Comparison of ENCODE assay signal across 17 cellular contexts in genomic region chr5:171702391-171702790, GRCh38.
DNase-seq lines count a peak whose midpoint lies in the region; ATAC-seq and TF ChIP-seq lines count a peak whose summit lies in the region.
"Had no signal": no experiment of that assay in that cellular context is flagged by ENCODE, and none has a peak within 500 bp of the region (broad histone marks: within the 10 kb centered on the region; RNA-seq: fewer than 3 reads in every experiment).

No MANE protein-coding gene starts in this region.

- peak; percentile 22 for DNase-seq in activated CD8-positive, alpha-beta memory T cell treated with anti-CD3 and anti-CD28 coated beads, Interleukin-2, amount 10 ng/mL, durations not matched to agents 7 days and 5 days
- no peak for DNase-seq in activated CD8-positive, alpha-beta memory T cell treated with anti-CD3 and anti-CD28 coated beads, Interleukin-2, amount 50 U/mL, for 48 hours
- DNase-seq in islet precursor cell (peak; percentile 56), nephron progenitor cell (peak; percentile 14), NK-92 (lab: John Stamatoyannopoulos, UW; ENCODE audit: unreplicated experiment) (no peak)
- no peak for DNase-seq in stimulated activated CD4-positive, alpha-beta T cell treated with anti-CD3 and anti-CD28 coated beads, Interleukin-4, amount 100 ng/mL, for 24 hours
- DNase-seq: Caco-2; CD4-positive, CD25-positive, alpha-beta regulatory T cell; CD8-positive, alpha-beta T cell; DMS153; DND-41; GDM1; GOT3; HCEC 1CT had no signal

- no peaks in the 10 kb centered on the region for H3K4me1 Mint-ChIP-seq in activated CD8-positive, alpha-beta memory T cell treated with anti-CD3 and anti-CD28 coated beads, Interleukin-2, amount 10 ng/mL, durations not matched to agents 7 days and 5 days
- peaks cover 68% of the 10 kb centered on the region for H3K4me1 Mint-ChIP-seq in nephron progenitor cell
- H3K4me1 Mint-ChIP-seq: B cell; CD4-positive, CD25-positive, alpha-beta regulatory T cell had no signal

- H3K9me3 Mint-ChIP-seq in activated CD8-positive, alpha-beta memory T cell treated with anti-CD3 and anti-CD28 coated beads, Interleukin-2, amount 10 ng/mL, durations not matched to agents 7 days and 5 days (ENCODE audit: low read depth), result no peaks in the 10 kb centered on the region
- H3K9me3 Mint-ChIP-seq in nephron progenitor cell, result no peaks in the 10 kb centered on the region
- H3K9me3 Mint-ChIP-seq: CD8-positive, alpha-beta T cell had no signal

- H3K27me3 Mint-ChIP-seq in activated CD8-positive, alpha-beta memory T cell treated with anti-CD3 and anti-CD28 coated beads, Interleukin-2, amount 10 ng/mL, durations not matched to agents 7 days and 5 days, result peaks cover 2% of the 10 kb centered on the region
- H3K27me3 Mint-ChIP-seq in nephron progenitor cell (ENCODE audit: low read depth, poor library complexity), result peaks cover 6% of the 10 kb centered on the region

- no peak overlapping the region for H3K4me3 Mint-ChIP-seq in activated CD8-positive, alpha-beta memory T cell treated with anti-CD3 and anti-CD28 coated beads, Interleukin-2, amount 10 ng/mL, durations not matched to agents 7 days and 5 days
- H3K4me3 Mint-ChIP-seq in nephron progenitor cell, result no peak overlapping the region
- H3K4me3 Mint-ChIP-seq: B cell; CD4-positive, CD25-positive, alpha-beta regulatory T cell; CD8-positive, alpha-beta T cell had no signal

- no peaks in the 10 kb centered on the region for H3K36me3 Mint-ChIP-seq in activated CD8-positive, alpha-beta memory T cell treated with anti-CD3 and anti-CD28 coated beads, Interleukin-2, amount 10 ng/mL, durations not matched to agents 7 days and 5 days
- H3K36me3 Mint-ChIP-seq in nephron progenitor cell (ENCODE audit: low read depth), result no peaks in the 10 kb centered on the region
- H3K36me3 Mint-ChIP-seq: CD4-positive, CD25-positive, alpha-beta regulatory T cell; CD8-positive, alpha-beta T cell had no signal

- no peak for ATAC-seq in activated CD8-positive, alpha-beta memory T cell treated with anti-CD3 and anti-CD28 coated beads, Interleukin-2, amount 10 ng/mL, durations not matched to agents 7 days and 5 days
- ATAC-seq in GM19395 (IDR thresholded peaks at IDR 0.05; ENCODE audit: unreplicated experiment), result no peak
- ATAC-seq: CD8-positive, alpha-beta T cell; GM12878 had no signal

- CTCF ChIA-PET in activated CD8-positive, alpha-beta memory T cell treated with anti-CD3 and anti-CD28 coated beads, Interleukin-2, amount 10 ng/mL, durations not matched to agents 7 days and 5 days (lab: Charles Lee), result no interaction called here

- TF ChIP-seq CTCF in nephron progenitor cell (IDR thresholded peaks at IDR 0.05), result no peak

- no peak overlapping the region for H3K27ac Mint-ChIP-seq in activated CD8-positive, alpha-beta memory T cell treated with anti-CD3 and anti-CD28 coated beads, Interleukin-2, amount 10 ng/mL, durations not matched to agents 7 days and 5 days
- peak overlapping the region; percentile 2 for H3K27ac Mint-ChIP-seq in nephron progenitor cell
- H3K27ac Mint-ChIP-seq: B cell; CD8-positive, alpha-beta T cell had no signal

Comparison
In these comparisons a context has a peak if more than half of its experiments do, and no peak if none do; other contexts are left out.
1. DNase-seq: peak in activated CD8-positive, alpha-beta memory T cell treated with anti-CD3 and anti-CD28 coated beads, Interleukin-2, amount 10 ng/mL, durations not matched to agents 7 days and 5 days (single experiment), islet precursor cell (single experiment) and nephron progenitor cell (single experiment); none in activated CD8-positive, alpha-beta memory T cell treated with anti-CD3 and anti-CD28 coated beads, Interleukin-2, amount 50 U/mL, for 48 hours (single experiment), stimulated activated CD4-positive, alpha-beta T cell treated with anti-CD3 and anti-CD28 coated beads, Interleukin-4, amount 100 ng/mL, for 24 hours (single experiment) and NK-92 (single experiment).